Comparison of ENCODE assay signal across 8 cellular contexts in the genomic region with DNA sequence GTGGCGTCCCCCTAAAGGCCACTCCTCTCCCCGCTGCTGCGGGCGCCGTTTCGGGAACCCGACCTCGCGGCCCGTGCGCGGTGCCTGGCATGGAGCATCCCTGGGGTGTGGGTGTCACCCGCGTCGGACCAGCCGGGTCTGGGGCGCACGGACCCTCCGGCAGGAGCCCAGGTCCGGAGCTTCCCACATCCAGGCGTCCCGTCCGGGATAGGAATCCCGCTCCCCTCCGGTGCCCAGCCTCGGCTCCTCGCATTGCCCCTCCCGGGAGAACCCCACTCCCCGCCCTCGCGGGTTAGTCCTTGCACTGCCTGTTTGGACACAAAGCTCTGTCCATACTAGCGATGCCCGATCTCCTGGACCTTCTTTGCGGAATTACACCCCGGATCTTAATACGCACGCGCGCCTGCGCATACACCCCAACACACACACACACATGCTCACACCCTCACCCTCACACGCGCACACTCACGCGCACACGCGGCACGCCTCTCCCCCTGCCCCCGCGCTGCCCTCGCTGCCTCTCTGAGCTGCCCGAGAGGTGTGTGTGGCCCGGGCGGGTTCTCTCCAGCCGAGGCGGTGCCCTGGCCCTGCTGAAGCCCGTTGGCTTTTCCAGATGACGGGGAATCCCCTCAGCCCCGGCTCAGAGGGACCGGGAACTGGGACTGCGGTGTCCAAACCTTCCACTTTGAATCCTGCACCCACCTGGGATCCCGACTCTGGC. TPM values are rescaled to one million over a fixed set of nuclear protein-coding genes. Genes with fewer than 3 reads are reported as not detected.
DNase-seq lines count a peak whose midpoint lies in the region; ATAC-seq and TF ChIP-seq lines count a peak whose summit lies in the region.

No MANE protein-coding gene starts in this region.

- no peaks in the 10 kb centered on the region for H3K27me3 Mint-ChIP-seq in CD8-positive, alpha-beta T cell (ENCODE audit: low read depth)

- H3K27ac Mint-ChIP-seq in CD8-positive, alpha-beta T cell = peak overlapping the region; percentile 90

- H3K9me3 ChIP-seq in CD8-positive, alpha-beta T cell (ENCODE audit: low read length) = no peaks in the 10 kb centered on the region

- H3K9me3 Mint-ChIP-seq in CD8-positive, alpha-beta T cell = no peaks in the 10 kb centered on the region

- H3K27me3 ChIP-seq in CD8-positive, alpha-beta T cell (ENCODE audit: insufficient read depth, low read length) = no peaks in the 10 kb centered on the region

- intact Hi-C loops in CD8-positive, alpha-beta T cell (cut with DNase I, micrococcal nuclease) = loop anchor here (2.0 to 10.0 kb wide), 8 partner anchors 13 to 589 kb away; a partner anchor contains a TSS
- intact Hi-C loops in left cardiac atrium (cut with DNase I) (no loop called here), posterior cingulate gyrus (cut with DNase I) (no loop called here)

- H3K4me1 Mint-ChIP-seq in CD8-positive, alpha-beta T cell (ENCODE audit: low read depth) = peaks cover 11% of the 10 kb centered on the region

- peak overlapping the region; percentile 74 for H3K4me3 ChIP-seq in CD8-positive, alpha-beta T cell (ENCODE audit: low read depth, low read length)

- peak overlapping the region; percentile 42 for H3K27ac ChIP-seq in CD8-positive, alpha-beta T cell (ENCODE audit: low read depth, low read length)

- no peak for TF ChIP-seq CTCF in CD8-positive, alpha-beta T cell (IDR thresholded peaks at IDR 0.05)

- H3K4me3 Mint-ChIP-seq in CD8-positive, alpha-beta T cell = peak overlapping the region; percentile 91

- H3K36me3 Mint-ChIP-seq in CD8-positive, alpha-beta T cell = peaks cover 3% of the 10 kb centered on the region

- H3K36me3 ChIP-seq in CD8-positive, alpha-beta T cell (ENCODE audit: insufficient read depth, low read length) = no peaks in the 10 kb centered on the region

- H3K4me1 ChIP-seq in CD8-positive, alpha-beta T cell (ENCODE audit: insufficient read depth, low read length) = peaks cover 15% of the 10 kb centered on the region

- peak; percentile 41 for ATAC-seq in CD8-positive, alpha-beta T cell
- ATAC-seq in GM19467 (IDR thresholded peaks at IDR 0.05; ENCODE audit: unreplicated experiment) (peak; percentile 29), left cardiac atrium (peak; percentile 54 to 75)

- peak in 6 of 7 experiments; percentile 18 to 68 (median 54) for DNase-seq in CD8-positive, alpha-beta T cell
- DNase-seq in HT-29 (ENCODE audit: low spot score) (peak; percentile 66), SW480 (ENCODE audit: low spot score) (peak; percentile 90), amygdala (lab: John Stamatoyannopoulos, UW) (peak in 51 of 56 donors; percentile 13 to 84 (median 64)), left cardiac atrium (peak; percentile 70), posterior cingulate gyrus (peak; percentile 65 to 95 (median 74)), NCI-H1048 (lab: John Stamatoyannopoulos, UW) (no peak)

- CTCF ChIA-PET in CD8-positive, alpha-beta T cell (lab: Charles Lee) = interaction anchor here (0.9 to 1.6 kb wide), 3 partner anchors 8 to 24 kb away, joined by 3 to 5 read pairs (median 3); no protein-coding TSS in a partner anchor

- POLR2A ChIA-PET in CD8-positive, alpha-beta T cell (lab: Charles Lee) = interaction anchor here (0.6 to 1.5 kb wide), 3 partner anchors 26 to 212 kb away, joined by 3 to 6 read pairs (median 4); no protein-coding TSS in a partner anchor

RNA-seq across cellular contexts. Expression of a gene that starts 0.9 kb away (rescaled TPM):
- total RNA-seq in CD8-positive, alpha-beta T cell = 10 to 100 TPM; 16.1 to 19.7 TPM
- 7.2 and 8.5 TPM in 2 replicates for total RNA-seq in HT-29 (2014; rRNA removed; shearing (Covaris generic))
- 10 to 100 TPM; 25.8 to 27.3 TPM for total RNA-seq in left cardiac atrium

Comparison
In these comparisons a context has a peak if more than half of its experiments do, and no peak if none do; other contexts are left out.
1. intact Hi-C loops: an anchor here in CD8-positive, alpha-beta T cell (2.0 to 10.0 kb wide); none called in left cardiac atrium and posterior cingulate gyrus.